9 cellular contexts compared by ENCODE assay signal in the genomic region with DNA sequence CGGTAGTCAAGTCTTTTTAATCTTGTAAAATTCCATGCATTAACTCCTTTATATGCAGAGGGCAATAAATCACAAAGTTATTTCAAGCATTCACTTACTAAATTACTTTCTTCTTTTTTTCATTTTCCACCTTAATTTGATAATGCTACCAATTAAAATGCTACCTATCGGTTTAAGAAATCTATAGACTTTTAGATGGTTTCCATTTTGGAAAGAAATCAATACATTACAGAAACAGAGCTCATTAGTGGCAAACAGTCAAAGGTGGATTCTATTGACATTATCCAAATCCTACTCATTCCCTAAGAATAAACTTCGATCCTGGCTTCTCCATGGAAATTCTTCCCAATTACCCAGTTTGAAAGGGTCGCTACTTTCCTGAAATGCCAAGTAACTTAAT.
"Had no signal": no experiment of that assay in that cellular context is flagged by ENCODE, and none has a peak within 500 bp of the region (broad histone marks: within the 10 kb centered on the region; RNA-seq: fewer than 3 reads in every experiment).

No MANE protein-coding gene starts in this region.

- ATAC-seq: HCT116, HepG2 had no signal

- H2AFZ ChIP-seq: GM23248 had no signal

- H3K9me3 ChIP-seq: HAP-1 had no signal

- H3K4me1 ChIP-seq: HAP-1 had no signal

- H3K9ac ChIP-seq: GM23248 had no signal

- H3K36me3 ChIP-seq: HAP-1 had no signal

- H3K4me3 ChIP-seq: GM23248, HAP-1 had no signal

- DNase-seq: GM23248, GOT3, H7, HFFc6, KBM-7 had no signal

- H3K27ac ChIP-seq: GM23248, HL-60 had no signal
